In genomic region chr1:224621813-224622682, GRCh38 we compare ENCODE assay signal across 20 cellular contexts. TPM values are rescaled to one million over a fixed set of nuclear protein-coding genes. Genes with fewer than 3 reads are reported as not detected.
A peak's percentile ranks its signal among the peaks of the same experiment; 100 is the strongest.
DNase-seq lines count a peak whose midpoint lies in the region; ATAC-seq, FAIRE-seq and TF ChIP-seq lines count a peak whose summit lies in the region.
"Had no signal": no experiment of that assay in that cellular context is flagged by ENCODE, and none has a peak within 500 bp of the region (broad histone marks: within the 10 kb centered on the region; RNA-seq: fewer than 3 reads in every experiment).

No MANE protein-coding gene starts in this region.

- intact Hi-C loops in CD4-positive, alpha-beta memory T cell (cut with micrococcal nuclease) = loop anchor here (5.0 kb wide), 3 partner anchors 45 to 440 kb away; partner anchors contain the start of genes DEGS1 and WDR26

- peaks cover 0 to 15% (median 11%) of the 10 kb centered on the region in 8 donors for H3K9me3 Mint-ChIP-seq in CD4-positive, alpha-beta memory T cell
- H3K9me3 Mint-ChIP-seq in HFFc6 (peaks cover 6% of the 10 kb centered on the region; the same call in 1 of the 2 replicates), immature natural killer cell (peaks cover 0 to 9% (median 0%) of the 10 kb centered on the region in 6 donors), progenitor cell of endocrine pancreas (ENCODE audit: low read depth) (peaks cover 7% of the 10 kb centered on the region)

- POLR2A ChIA-PET in CD4-positive, alpha-beta memory T cell (lab: Charles Lee; ENCODE audit: partially characterized antibody) = interaction anchor here (1.7 kb wide), 1 partner anchor 12 kb away, joined by 4 read pairs; no protein-coding TSS in a partner anchor

- ATAC-seq in GM19023 (IDR thresholded peaks at IDR 0.05; ENCODE audit: unreplicated experiment) = no peak
- ATAC-seq: CD8-positive, alpha-beta T cell; left lung had no signal

- H3K9me3 ChIP-seq in CD4-positive, alpha-beta memory T cell (ENCODE audit: control insufficient read depth in 1 of 2, low read length in 2 of 2) = no peaks in the 10 kb centered on the region
- H3K9me3 ChIP-seq: adrenal gland, esophagus squamous epithelium, left lung had no signal

- H3K36me3 ChIP-seq in CD4-positive, alpha-beta memory T cell (ENCODE audit: insufficient read depth, low read length) = no peaks in the 10 kb centered on the region
- H3K36me3 ChIP-seq: adrenal gland, esophagus squamous epithelium, left lung had no signal

- H3K4me1 ChIP-seq in CD4-positive, alpha-beta memory T cell (ENCODE audit: insufficient read depth, low read length) = peaks cover 53% of the 10 kb centered on the region
- H3K4me1 ChIP-seq: adrenal gland had no signal

- DNase-seq in CD4-positive, alpha-beta memory T cell = no peak
- DNase-seq in HFFc6 = no peak
- peak; percentile 85 for DNase-seq in NCI-H510A treated with DMSO at 0.1 percent for 48 hours (lab: John Stamatoyannopoulos, UW)
- DNase-seq in immature natural killer cell = no peak
- no peak for DNase-seq in D721Med (ENCODE audit: insufficient read length, low spot score)
- no peak for DNase-seq in progenitor cell of endocrine pancreas (ENCODE audit: low spot score, unreplicated experiment)
- DNase-seq in anterior cingulate cortex (lab: John Stamatoyannopoulos, UW) = no peak
- DNase-seq: activated CD4-positive, alpha-beta T cell treated with anti-CD3 and anti-CD28 coated beads for 48 hours; activated CD8-positive, alpha-beta memory T cell treated with anti-CD3 and anti-CD28 coated beads, Interleukin-2, amount 50 U/mL, for 4 hours; activated gamma-delta T cell; adrenal gland; caudate nucleus; CD8-positive, alpha-beta T cell; EL; esophagus squamous epithelium; left lung; NCI-H1048; stimulated activated CD4-positive, alpha-beta T cell treated with anti-CD3 and anti-CD28 coated beads, Interleukin-12 subunit alpha, Interleukin-12 subunit beta, amount 100 ng/mL, for 4 hours; substantia nigra had no signal

- peak overlapping the region in 6 of 7 donors; percentile 59 to 98 (median 92) for H3K27ac Mint-ChIP-seq in CD4-positive, alpha-beta memory T cell
- H3K27ac Mint-ChIP-seq in HFFc6 (peak overlapping the region; percentile 97), immature natural killer cell (peak overlapping the region in 5 of 6 donors; percentile 3 to 98 (median 98)), progenitor cell of endocrine pancreas (no peak overlapping the region)

- no peak for TF ChIP-seq CTCF in HFFc6 (IDR thresholded peaks at IDR 0.05)
- no peak for TF ChIP-seq CTCF in D721Med (IDR thresholded peaks at IDR 0.05; ENCODE audit: insufficient read depth, missing control alignments)
- TF ChIP-seq CTCF in progenitor cell of endocrine pancreas (IDR thresholded peaks at IDR 0.05; ENCODE audit: unreplicated experiment) = no peak

- H3K4me1 Mint-ChIP-seq in CD4-positive, alpha-beta memory T cell = peaks cover 38 to 75% (median 51%) of the 10 kb centered on the region in 4 donors
- peaks cover 86% of the 10 kb centered on the region for H3K4me1 Mint-ChIP-seq in HFFc6 (ENCODE audit: low read depth)
- peaks cover 24 to 29% of the 10 kb centered on the region in 2 donors for H3K4me1 Mint-ChIP-seq in immature natural killer cell
- peaks cover 22% of the 10 kb centered on the region for H3K4me1 Mint-ChIP-seq in progenitor cell of endocrine pancreas (ENCODE audit: low read depth)

- H3K27me3 ChIP-seq in CD4-positive, alpha-beta memory T cell (ENCODE audit: insufficient read depth, low read length) = peaks cover 12% of the 10 kb centered on the region

- CTCF ChIA-PET in CD4-positive, alpha-beta memory T cell (lab: Charles Lee; ENCODE audit: partially characterized antibody) = interaction anchor here (1.1 to 2.6 kb wide), 3 partner anchors 20 to 107 kb away, joined by 3 to 13 read pairs (median 5); no protein-coding TSS in a partner anchor

- peaks cover 0 to 4% of the 10 kb centered on the region in 2 donors for H3K36me3 Mint-ChIP-seq in CD4-positive, alpha-beta memory T cell
- H3K36me3 Mint-ChIP-seq in HFFc6 (ENCODE audit: low read depth) (peaks cover 72% of the 10 kb centered on the region), immature natural killer cell (peaks cover 0 to 11% (median 3%) of the 10 kb centered on the region in 3 donors), progenitor cell of endocrine pancreas (ENCODE audit: insufficient read depth) (peaks cover 3% of the 10 kb centered on the region)
- H3K36me3 Mint-ChIP-seq: CD8-positive, alpha-beta T cell had no signal

- H3K27me3 Mint-ChIP-seq in CD4-positive, alpha-beta memory T cell = peaks cover 30 to 42% of the 10 kb centered on the region in 2 donors
- peaks cover 3% of the 10 kb centered on the region for H3K27me3 Mint-ChIP-seq in HFFc6 (ENCODE audit: insufficient read depth)
- peaks cover 7 to 32% (median 19%) of the 10 kb centered on the region in 3 donors for H3K27me3 Mint-ChIP-seq in immature natural killer cell (ENCODE audit: low read depth in 3 of 3)
- H3K27me3 Mint-ChIP-seq in progenitor cell of endocrine pancreas = peaks cover 68% of the 10 kb centered on the region

- H3K27ac ChIP-seq in CD4-positive, alpha-beta memory T cell (ENCODE audit: low read depth, low read length) = no peak overlapping the region
- H3K27ac ChIP-seq: adrenal gland, esophagus squamous epithelium, left lung had no signal

- no peak for FAIRE-seq in D721Med (lab: Jason Lieb, UNC)

- no peak overlapping the region for H3K4me3 ChIP-seq in CD4-positive, alpha-beta memory T cell (ENCODE audit: low read length in 2 of 2)
- H3K4me3 ChIP-seq: adrenal gland, esophagus squamous epithelium, left lung had no signal

- H3K4me3 Mint-ChIP-seq in CD4-positive, alpha-beta memory T cell = peak overlapping the region in 2 of 8 donors; percentile 16 to 56
- H3K4me3 Mint-ChIP-seq in HFFc6 (peak overlapping the region; percentile 72; the same call in 1 of the 2 replicates), immature natural killer cell (no peak overlapping the region), progenitor cell of endocrine pancreas (ENCODE audit: low read depth) (no peak overlapping the region)
- H3K4me3 Mint-ChIP-seq: CD8-positive, alpha-beta T cell had no signal

RNA-seq across cellular contexts. Expression of gene CNIH3, which starts 5.9 kb away (rescaled TPM):
- 1 to 10 TPM; 1.8 to 2.5 TPM for total RNA-seq in CD4-positive, alpha-beta memory T cell
- polyA plus RNA-seq in CD4-positive, alpha-beta memory T cell = 1 to 10 TPM in 1 of 2 donors, under 1 TPM in 1; 0.40 to 1.9 TPM
- total RNA-seq in HFFc6 (2021; fragmentation: NEBNext Ultra II Directional; extraction: Animal tissue kit (Norgen Biotek cat#: 25700)) = 10 to 100 TPM; 18.6 to 32.3 (median 30.5) TPM
- polyA plus RNA-seq in immature natural killer cell = 1 to 10 TPM; 1.3 to 2.0 (median 1.7) TPM
- 3.2 and 3.7 TPM in 2 replicates for total RNA-seq in progenitor cell of endocrine pancreas
